In the genomic region with DNA sequence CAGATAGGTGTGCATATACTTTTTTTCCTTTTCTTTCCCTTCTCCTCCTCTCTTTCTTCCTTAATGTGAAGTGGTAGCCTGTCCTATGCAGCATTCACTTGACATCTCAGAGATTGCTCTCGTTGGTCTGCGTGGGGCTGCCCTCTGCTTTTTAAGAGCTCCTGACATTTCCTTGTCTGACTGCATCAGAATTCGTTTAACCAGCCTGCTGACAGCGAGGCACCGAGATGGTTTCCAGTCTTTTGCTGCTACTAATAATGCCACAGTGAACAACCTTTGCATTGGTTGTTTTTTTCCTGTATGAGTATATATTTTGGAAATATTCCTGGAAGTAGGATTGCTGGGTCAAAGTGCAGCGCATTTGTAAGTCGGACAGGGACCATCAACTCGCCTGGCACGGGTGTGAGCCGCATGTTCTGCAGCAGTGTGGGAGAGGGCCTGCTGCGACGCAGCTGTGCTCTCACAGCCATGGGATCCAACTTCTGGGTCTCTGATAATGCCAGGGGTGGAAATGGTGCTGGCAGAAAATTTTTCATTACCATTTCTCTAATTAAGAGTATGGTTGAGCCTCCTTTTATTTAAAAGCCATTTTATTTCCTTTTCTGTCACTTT, we compare ENCODE assay signal across 21 cellular contexts.
A peak's percentile ranks its signal among the peaks of the same experiment; 100 is the strongest.
DNase-seq lines count a peak whose midpoint lies in the region; ATAC-seq, FAIRE-seq and TF ChIP-seq lines count a peak whose summit lies in the region.
"Had no signal": no experiment of that assay in that cellular context is flagged by ENCODE, and none has a peak within 500 bp of the region (broad histone marks: within the 10 kb centered on the region; RNA-seq: fewer than 3 reads in every experiment).

No MANE protein-coding gene starts in this region.

- TF ChIP-seq EP300 in HepG2 (IDR thresholded peaks at IDR 0.05; ENCODE audit: low read depth in 2 of 2, low read length in 2 of 2) (no peak), HepG2 (CRISPR knock-in tag; IDR thresholded peaks at IDR 0.05; ENCODE audit: borderline replicate concordance) (no peak)

- no peaks in the 10 kb centered on the region for H3K27me3 Mint-ChIP-seq in astrocyte (ENCODE audit: low read depth, unreplicated experiment)
- H3K27me3 Mint-ChIP-seq in stimulated activated memory B cell treated with anti-CD40 and anti-IgM and Interleukin-4, amounts not matched to agents 10 μg/mL and 1 μg/mL and 100 μg/mL, for 72 hours: no peaks in the 10 kb centered on the region
- no peaks in the 10 kb centered on the region for H3K27me3 Mint-ChIP-seq in stimulated activated naive B cell treated with anti-CD40 and anti-IgM and Interleukin-4, amounts not matched to agents 10 μg/mL and 1 μg/mL and 100 μg/mL, for 72 hours
- H3K27me3 Mint-ChIP-seq: CD4-positive, alpha-beta memory T cell had no signal

- H3K9ac ChIP-seq in HepG2 (ENCODE audit: insufficient read depth, low read depth, low read length) (no peak overlapping the region), astrocyte (ENCODE audit: low read length) (no peak overlapping the region), kidney (ENCODE audit: low read length in 2 of 2) (no peak overlapping the region)

- POLR2A ChIA-PET in HepG2 (lab: Yijun Ruan, JAX): no interaction called here

- peak in 3 of 4 donors; percentile 33 to 73 (median 39) for ATAC-seq in right lobe of liver
- no peak for ATAC-seq in HepG2
- no peak for ATAC-seq in stimulated activated memory B cell treated with anti-CD40 and anti-IgM and Interleukin-4, amounts not matched to agents 10 μg/mL and 1 μg/mL and 100 μg/mL, for 72 hours
- no peak for ATAC-seq in stimulated activated naive B cell treated with anti-CD40 and anti-IgM and Interleukin-4, amounts not matched to agents 10 μg/mL and 1 μg/mL and 100 μg/mL, for 72 hours (replicated peaks)
- ATAC-seq: GM23338, HCT116 had no signal

- H3K36me3 ChIP-seq in right lobe of liver: no peaks in the 10 kb centered on the region
- H3K36me3 ChIP-seq in HepG2 (replicated peaks in 1 of 2; ENCODE audit: control insufficient read depth in 1 of 2, insufficient read depth in 2 of 2, low read length in 2 of 2): no peaks in the 10 kb centered on the region
- H3K36me3 ChIP-seq in astrocyte (ENCODE audit: insufficient read depth, low read length): no peaks in the 10 kb centered on the region
- peaks cover 18 to 42% of the 10 kb centered on the region in 2 donors for H3K36me3 ChIP-seq in kidney (ENCODE audit: control insufficient read depth in 1 of 2, insufficient read depth in 2 of 2, low read length in 2 of 2)

- in situ Hi-C loops in HepG2 (cut with HindIII; ENCODE audit: extremely low pct_ligation_motif_present, low pct_unique_long_range_greater_than_20kb): no loop called here

- WGBS in right lobe of liver (ENCODE audit: insufficient coverage, low coverage, low lambda C conversion rate, missing lambda C conversion rate): 75% methylated on average over 7 of the region's 12 CpGs
- 96% methylated on average over 12 of the region's 12 CpGs for WGBS in HepG2 (ENCODE audit: low lambda C conversion rate)

- peaks cover 10% of the 10 kb centered on the region for H3K4me1 Mint-ChIP-seq in astrocyte (ENCODE audit: low read depth, unreplicated experiment)
- H3K4me1 Mint-ChIP-seq in stimulated activated memory B cell treated with anti-CD40 and anti-IgM and Interleukin-4, amounts not matched to agents 10 μg/mL and 1 μg/mL and 100 μg/mL, for 72 hours: peaks cover 11% of the 10 kb centered on the region
- H3K4me1 Mint-ChIP-seq in stimulated activated naive B cell treated with anti-CD40 and anti-IgM and Interleukin-4, amounts not matched to agents 10 μg/mL and 1 μg/mL and 100 μg/mL, for 72 hours: peaks cover 7 to 11% of the 10 kb centered on the region in 2 donors
- H3K4me1 Mint-ChIP-seq: GM23338, H9 had no signal

- intact Hi-C loops in right lobe of liver (cut with DNase I) (no loop called here), HepG2 (cut with micrococcal nuclease; ENCODE audit: unreplicated experiment) (no loop called here), kidney (cut with DNase I) (no loop called here), posterior vena cava (cut with DNase I) (no loop called here)

- no peak overlapping the region for H3K27ac ChIP-seq in right lobe of liver
- no peak overlapping the region for H3K27ac ChIP-seq in HepG2 (ENCODE audit: extremely low read length, insufficient read depth, low read length)
- H3K27ac ChIP-seq in astrocyte (ENCODE audit: low read depth, low read length): no peak overlapping the region
- no peak overlapping the region for H3K27ac ChIP-seq in kidney (ENCODE audit: low read depth in 2 of 2, low read length in 2 of 2)

- H2AFZ ChIP-seq in HepG2 (ENCODE audit: low read length) (no peak overlapping the region), astrocyte (ENCODE audit: low read depth, low read length) (no peak overlapping the region)
- H2AFZ ChIP-seq: GM23338 had no signal

- peak overlapping the region; percentile 2 for H3K27ac Mint-ChIP-seq in astrocyte (ENCODE audit: unreplicated experiment)
- H3K27ac Mint-ChIP-seq in stimulated activated memory B cell treated with anti-CD40 and anti-IgM and Interleukin-4, amounts not matched to agents 10 μg/mL and 1 μg/mL and 100 μg/mL, for 72 hours: no peak overlapping the region
- H3K27ac Mint-ChIP-seq in stimulated activated naive B cell treated with anti-CD40 and anti-IgM and Interleukin-4, amounts not matched to agents 10 μg/mL and 1 μg/mL and 100 μg/mL, for 72 hours: no peak overlapping the region
- H3K27ac Mint-ChIP-seq: GM23338, H9, HFFc6 had no signal

- H3K27me3 ChIP-seq in right lobe of liver (no peaks in the 10 kb centered on the region), HepG2 (ENCODE audit: control insufficient read depth in 1 of 2, insufficient read depth in 2 of 2, low read length in 2 of 2) (no peaks in the 10 kb centered on the region), astrocyte (ENCODE audit: insufficient read depth, low read length) (no peaks in the 10 kb centered on the region)

- no peak for TF ChIP-seq CTCF in right lobe of liver (IDR thresholded peaks at IDR 0.05)
- TF ChIP-seq CTCF in HepG2 (CRISPR knock-in tag; IDR thresholded peaks at IDR 0.05): no peak
- no peak for TF ChIP-seq CTCF in astrocyte (IDR thresholded peaks at IDR 0.05; ENCODE audit: insufficient read depth, low read depth, low read length)
- TF ChIP-seq CTCF in kidney (IDR thresholded peaks at IDR 0.05; ENCODE audit: borderline replicate concordance, extremely low read depth, insufficient read depth): no peak

- no peak for FAIRE-seq in HepG2 (lab: Jason Lieb, UNC)
- FAIRE-seq in astrocyte (lab: Jason Lieb, UNC): no peak
- FAIRE-seq in kidney (lab: Jason Lieb, UNC): no peak
- FAIRE-seq: GM12891, GM18507 had no signal

- no peak overlapping the region for H3K4me3 Mint-ChIP-seq in astrocyte (ENCODE audit: unreplicated experiment)
- H3K4me3 Mint-ChIP-seq in stimulated activated memory B cell treated with anti-CD40 and anti-IgM and Interleukin-4, amounts not matched to agents 10 μg/mL and 1 μg/mL and 100 μg/mL, for 72 hours: no peak overlapping the region
- no peak overlapping the region for H3K4me3 Mint-ChIP-seq in stimulated activated naive B cell treated with anti-CD40 and anti-IgM and Interleukin-4, amounts not matched to agents 10 μg/mL and 1 μg/mL and 100 μg/mL, for 72 hours
- H3K4me3 Mint-ChIP-seq: CD4-positive, alpha-beta memory T cell; GM23338; H9; HFFc6 had no signal

- H3K4me2 ChIP-seq in HepG2 (ENCODE audit: low read depth, low read length) (no peak overlapping the region), astrocyte (ENCODE audit: low read length) (no peak overlapping the region)
- H3K4me2 ChIP-seq: GM23338 had no signal

- DNase-seq in right lobe of liver (peak in 1 of 3 donors; percentile 41), HepG2 (ENCODE audit: low spot score) (no peak), astrocyte (ENCODE audit: low read depth) (no peak), kidney (peak; percentile 35), posterior vena cava (ENCODE audit: low spot score) (peak; percentile 43), kidney tubule cell (ENCODE audit: low spot score) (no peak)
- DNase-seq in stimulated activated naive B cell treated with anti-CD40 and anti-IgM and Interleukin-4, amounts not matched to agents 10 μg/mL and 1 μg/mL and 100 μg/mL, for 72 hours: no peak
- DNase-seq: C1 segment of cervical spinal cord; Calu3; CD4-positive, alpha-beta memory T cell; COR-L47; DMS53; DMS79 treated with DMSO at 0.1 percent for 48 hours; GF-D8; H9; HFFc6 had no signal

- no peaks in the 10 kb centered on the region for H3K79me2 ChIP-seq in HepG2 (ENCODE audit: insufficient read depth, low read length)
- no peaks in the 10 kb centered on the region for H3K79me2 ChIP-seq in astrocyte (ENCODE audit: insufficient read depth, low read length)

- H3K4me3 ChIP-seq in right lobe of liver: no peak overlapping the region
- H3K4me3 ChIP-seq in HepG2 (replicated peaks in 1 of 3; ENCODE audit: insufficient read depth in 1 of 3, low read depth in 2 of 3, low read length in 3 of 3): no peak overlapping the region
- no peak overlapping the region for H3K4me3 ChIP-seq in astrocyte (ENCODE audit: insufficient read depth, low read depth, low read length)
- no peak overlapping the region for H3K4me3 ChIP-seq in kidney (ENCODE audit: low read length in 2 of 2)
- H3K4me3 ChIP-seq: GM23338 had no signal

- no peaks in the 10 kb centered on the region for H3K4me1 ChIP-seq in right lobe of liver
- H3K4me1 ChIP-seq in HepG2 (ENCODE audit: insufficient read depth, low read length): no peaks in the 10 kb centered on the region
- H3K4me1 ChIP-seq in astrocyte (ENCODE audit: insufficient read depth, low read length): no peaks in the 10 kb centered on the region
- H3K4me1 ChIP-seq in kidney (ENCODE audit: control insufficient read depth in 1 of 2, insufficient read depth in 1 of 2, low read depth in 1 of 2, low read length in 2 of 2): peaks cover 2 to 7% of the 10 kb centered on the region in 2 donors

- CTCF ChIA-PET in HepG2 (lab: Yijun Ruan, JAX; ENCODE audit: low intra/inter-chr PET ratio, low total read pairs): no interaction called here

- no peak for TF ChIP-seq RAD21 in HepG2 (CRISPR knock-in tag; IDR thresholded peaks at IDR 0.05)

- peaks cover 13% of the 10 kb centered on the region for H3K36me3 Mint-ChIP-seq in astrocyte (ENCODE audit: low read depth, unreplicated experiment)
- H3K36me3 Mint-ChIP-seq in stimulated activated memory B cell treated with anti-CD40 and anti-IgM and Interleukin-4, amounts not matched to agents 10 μg/mL and 1 μg/mL and 100 μg/mL, for 72 hours: peaks cover 70% of the 10 kb centered on the region
- H3K36me3 Mint-ChIP-seq in stimulated activated naive B cell treated with anti-CD40 and anti-IgM and Interleukin-4, amounts not matched to agents 10 μg/mL and 1 μg/mL and 100 μg/mL, for 72 hours: peaks cover 50 to 61% of the 10 kb centered on the region in 2 donors

- TF ChIP-seq POLR2A in right lobe of liver (IDR thresholded peaks at IDR 0.05): no peak
- TF ChIP-seq POLR2A in HepG2 (IDR thresholded peaks at IDR 0.05; ENCODE audit: insufficient read depth in 1 of 2, low read depth in 2 of 2, low read length in 2 of 2): no peak

- peaks cover 6% of the 10 kb centered on the region for H3K9me3 Mint-ChIP-seq in astrocyte (ENCODE audit: unreplicated experiment)
- no peaks in the 10 kb centered on the region for H3K9me3 Mint-ChIP-seq in stimulated activated memory B cell treated with anti-CD40 and anti-IgM and Interleukin-4, amounts not matched to agents 10 μg/mL and 1 μg/mL and 100 μg/mL, for 72 hours
- H3K9me3 Mint-ChIP-seq in stimulated activated naive B cell treated with anti-CD40 and anti-IgM and Interleukin-4, amounts not matched to agents 10 μg/mL and 1 μg/mL and 100 μg/mL, for 72 hours: peaks cover 0 to 2% of the 10 kb centered on the region in 2 donors
- H3K9me3 Mint-ChIP-seq: CD4-positive, alpha-beta memory T cell; GM23338; H9; HFFc6 had no signal

- BruUV-seq in HepG2 (replicated peaks; lab: Mats Ljungman, UMichigan): no TSS peak

- H4K20me1 ChIP-seq in HepG2 (ENCODE audit: insufficient read depth, low read length) (no peaks in the 10 kb centered on the region), astrocyte (ENCODE audit: insufficient read depth, low read length) (no peaks in the 10 kb centered on the region)

- H3K9me3 ChIP-seq in right lobe of liver (no peaks in the 10 kb centered on the region), HepG2 (ENCODE audit: low read length) (no peaks in the 10 kb centered on the region), astrocyte (ENCODE audit: insufficient read depth, low read depth, low read length) (no peaks in the 10 kb centered on the region), kidney (ENCODE audit: control insufficient read depth in 1 of 2, low read length in 2 of 2) (no peaks in the 10 kb centered on the region)

Comparison
In these comparisons a context has a peak if more than half of its experiments do, and no peak if none do; other contexts are left out.
1. ATAC-seq: peak in right lobe of liver (3 of 4); none in HepG2 (single experiment), stimulated activated memory B cell treated with anti-CD40 and anti-IgM and Interleukin-4, amounts not matched to agents 10 μg/mL and 1 μg/mL and 100 μg/mL, for 72 hours (single experiment) and stimulated activated naive B cell treated with anti-CD40 and anti-IgM and Interleukin-4, amounts not matched to agents 10 μg/mL and 1 μg/mL and 100 μg/mL, for 72 hours (0 of 2).
2. DNase-seq: peak in kidney (single experiment) and posterior vena cava (single experiment); none in HepG2 (single experiment), astrocyte (single experiment), kidney tubule cell (single experiment) and stimulated activated naive B cell treated with anti-CD40 and anti-IgM and Interleukin-4, amounts not matched to agents 10 μg/mL and 1 μg/mL and 100 μg/mL, for 72 hours (single experiment).